In the genomic region with DNA sequence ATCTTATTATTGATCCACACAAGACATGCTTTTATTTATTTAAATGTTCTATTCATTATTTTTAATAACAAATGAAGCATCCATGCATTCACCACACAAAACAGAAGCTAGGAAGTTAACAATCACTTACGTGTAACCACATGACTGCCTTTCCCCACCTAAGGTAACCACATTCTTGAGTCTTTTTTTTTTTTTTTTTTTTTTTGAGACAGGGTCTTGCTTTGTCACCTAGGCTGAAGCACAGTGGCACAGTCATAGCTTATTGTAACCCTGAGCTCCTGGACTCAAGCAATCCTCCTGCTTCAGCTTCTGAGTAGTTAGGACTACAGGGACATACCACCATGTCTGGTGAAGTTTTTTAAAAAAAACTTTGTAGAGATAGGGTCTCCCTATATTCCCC, we compare ENCODE assay signal across 30 cellular contexts.
"Had no signal": no experiment of that assay in that cellular context is flagged by ENCODE, and none has a peak within 500 bp of the region (broad histone marks: within the 10 kb centered on the region; RNA-seq: fewer than 3 reads in every experiment).

No MANE protein-coding gene starts in this region.

- H3K4me3 Mint-ChIP-seq: activated CD4-positive, alpha-beta T cell treated with anti-CD3 and anti-CD28 coated beads, Interleukin-2, amount 10 ng/mL, durations not matched to agents 24 days and 14 days; activated CD8-positive, alpha-beta T cell treated with anti-CD3 and anti-CD28 coated beads, Interleukin-2, amount 10 ng/mL, durations not matched to agents 7 days and 5 days; activated naive CD4-positive, alpha-beta T cell treated with anti-CD3 and anti-CD28 coated beads, Interleukin-2, amount 10 ng/mL, durations not matched to agents 7 days and 5 days; activated naive CD8-positive, alpha-beta T cell; activated T-cell treated with anti-CD3 and anti-CD28 coated beads, Interleukin-2, amount 50 U/mL, for 24 hours; T-cell had no signal

- H3K4me3 ChIP-seq: ascending aorta, body of pancreas, breast epithelium had no signal

- H3K27me3 Mint-ChIP-seq: activated CD4-positive, alpha-beta T cell treated with anti-CD3 and anti-CD28 coated beads, Interleukin-2, amount 10 ng/mL, durations not matched to agents 24 days and 14 days; activated naive CD4-positive, alpha-beta T cell treated with anti-CD3 and anti-CD28 coated beads, Interleukin-2, amount 10 ng/mL, durations not matched to agents 7 days and 5 days; activated naive CD8-positive, alpha-beta T cell; activated T-cell treated with anti-CD3 and anti-CD28 coated beads, Interleukin-2, amount 50 U/mL, for 24 hours; T-cell had no signal

- DNase-seq: activated CD4-positive, alpha-beta T cell treated with anti-CD3 and anti-CD28 coated beads for 1 hour; activated CD4-positive, alpha-beta T cell treated with anti-CD3 and anti-CD28 coated beads, Interleukin-2, amount 10 ng/mL, durations not matched to agents 24 days and 14 days; activated CD4-positive, alpha-beta T cell treated with anti-CD3 and anti-CD28 coated beads, Interleukin-2, amount 50 U/mL, for 48 hours; activated CD4-positive, CD25-positive, alpha-beta regulatory T cell; activated CD8-positive, alpha-beta T cell treated with anti-CD3 and anti-CD28 coated beads, Interleukin-2, amount 10 ng/mL, durations not matched to agents 7 days and 5 days; activated effector memory CD4-positive, alpha-beta T cell treated with Interleukin-2 at 50 U/mL for 16 hours; activated naive CD4-positive, alpha-beta T cell treated with anti-CD3 and anti-CD28 coated beads, Interleukin-2, amount 10 ng/mL, durations not matched to agents 7 days and 5 days; activated T-cell treated with anti-CD3 and anti-CD28 coated beads, Interleukin-2, amount 50 U/mL, for 24 hours; amygdala; body of pancreas; Kasumi-1; KBM-7; MM.1S; MV-4-11; NCI-H1092; NCI-H1436 treated with DMSO at 0.1 percent for 48 hours; NCI-H1694 treated with DMSO at 0.1 percent for 48 hours; NCI-H2029; NCI-H345; NCI-H524 treated with DMSO at 0.1 percent for 48 hours; RPMI8226; SHP77 treated with DMSO at 0.1 percent for 48 hours; T-cell; T-helper 9 cell had no signal

- H3K36me3 ChIP-seq: ascending aorta, breast epithelium had no signal

- H3K27ac ChIP-seq: ascending aorta, body of pancreas, breast epithelium, VCaP had no signal

- H3K9me3 ChIP-seq: ascending aorta, body of pancreas, breast epithelium had no signal

- H3K27me3 ChIP-seq: ascending aorta, body of pancreas, breast epithelium had no signal

- ATAC-seq: activated CD8-positive, alpha-beta T cell treated with anti-CD3 and anti-CD28 coated beads, Interleukin-2, amount 10 ng/mL, durations not matched to agents 7 days and 5 days; body of pancreas; Panc1; SK-N-SH treated with all-trans-retinoic acid at 6 μM for 48 hours; T-cell had no signal

- H3K9me3 Mint-ChIP-seq: activated CD4-positive, alpha-beta T cell treated with anti-CD3 and anti-CD28 coated beads, Interleukin-2, amount 10 ng/mL, durations not matched to agents 24 days and 14 days; activated naive CD4-positive, alpha-beta T cell treated with anti-CD3 and anti-CD28 coated beads, Interleukin-2, amount 10 ng/mL, durations not matched to agents 7 days and 5 days; activated T-cell treated with anti-CD3 and anti-CD28 coated beads, Interleukin-2, amount 50 U/mL, for 24 hours; T-cell had no signal

- H3K27ac Mint-ChIP-seq: activated CD4-positive, alpha-beta T cell treated with anti-CD3 and anti-CD28 coated beads, Interleukin-2, amount 10 ng/mL, durations not matched to agents 24 days and 14 days; activated CD8-positive, alpha-beta T cell treated with anti-CD3 and anti-CD28 coated beads, Interleukin-2, amount 10 ng/mL, durations not matched to agents 7 days and 5 days; activated naive CD4-positive, alpha-beta T cell treated with anti-CD3 and anti-CD28 coated beads, Interleukin-2, amount 10 ng/mL, durations not matched to agents 7 days and 5 days; activated naive CD8-positive, alpha-beta T cell; activated T-cell treated with anti-CD3 and anti-CD28 coated beads, Interleukin-2, amount 50 U/mL, for 24 hours; T-cell had no signal

- H3K4me1 ChIP-seq: ascending aorta, breast epithelium had no signal
